18 cellular contexts compared by ENCODE assay signal in the genomic region with DNA sequence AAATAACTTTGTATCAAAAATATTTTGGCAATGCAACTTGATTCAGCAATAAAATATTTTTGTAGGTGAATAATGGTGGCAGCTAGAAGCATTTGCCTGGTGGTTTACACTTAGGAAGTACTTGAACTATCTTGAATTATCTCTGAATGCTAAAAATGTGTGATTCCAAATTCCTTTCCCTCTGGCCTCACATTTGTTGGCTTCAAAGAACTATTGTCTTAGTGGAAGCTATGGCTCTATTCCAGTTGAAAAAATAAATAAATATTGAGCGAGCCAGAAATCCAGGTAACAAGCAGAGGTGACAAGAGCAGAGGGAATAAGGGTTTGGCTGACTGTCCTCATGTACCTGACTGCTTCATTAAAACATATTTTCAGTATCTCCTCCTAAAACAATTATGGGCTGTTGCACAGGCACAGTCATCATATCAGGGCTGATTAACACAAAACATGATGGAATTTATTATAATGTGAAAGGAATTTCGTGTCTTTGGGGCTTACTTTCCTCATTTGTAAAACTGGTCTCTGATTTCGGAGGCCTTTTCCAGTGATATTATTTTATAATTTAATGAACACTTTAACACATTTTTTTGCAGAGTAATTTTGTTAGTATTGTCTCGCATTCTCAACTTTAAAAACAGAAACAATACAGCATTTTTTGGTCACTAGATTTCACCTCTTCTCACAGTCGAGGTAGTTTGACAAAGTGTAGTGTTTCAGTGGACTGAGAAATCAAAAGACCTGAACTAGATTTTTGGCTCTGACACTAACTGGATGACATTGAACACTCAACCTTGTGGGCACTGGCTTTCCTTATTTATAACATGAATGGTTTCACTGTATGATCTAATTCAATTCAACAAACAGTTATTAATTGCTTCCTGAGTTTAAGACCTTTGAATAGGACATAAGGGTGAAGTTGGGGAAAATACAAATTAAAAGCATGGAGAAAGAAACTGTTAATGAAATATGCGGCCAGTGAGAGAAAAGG. TPM values are rescaled to one million over a fixed set of nuclear protein-coding genes. Genes with fewer than 3 reads are reported as not detected.
DNase-seq lines count a peak whose midpoint lies in the region; ATAC-seq, FAIRE-seq and TF ChIP-seq lines count a peak whose summit lies in the region.
"Had no signal": no experiment of that assay in that cellular context is flagged by ENCODE, and none has a peak within 500 bp of the region (broad histone marks: within the 10 kb centered on the region; RNA-seq: fewer than 3 reads in every experiment).

No MANE protein-coding gene starts in this region.

- H3K9ac ChIP-seq in mesendoderm (ENCODE audit: low read length): no peak overlapping the region

- H4K8ac ChIP-seq in mesendoderm (ENCODE audit: low read depth, low read length): no peak overlapping the region

- H3K56ac ChIP-seq in mesendoderm (ENCODE audit: low read length): no peak overlapping the region

- POLR2A ChIA-PET in A549 (lab: Yijun Ruan, JAX): no interaction called here

- no peak overlapping the region for H2AK5ac ChIP-seq in mesendoderm (ENCODE audit: low read length)

- H3K9me3 ChIP-seq in A549: no peaks in the 10 kb centered on the region
- H3K9me3 ChIP-seq: gastroesophageal sphincter had no signal

- peaks cover 23% of the 10 kb centered on the region for H3K4me1 ChIP-seq in A549
- peaks cover 4% of the 10 kb centered on the region for H3K4me1 ChIP-seq in mesendoderm (ENCODE audit: control insufficient read depth, low read depth, low read length)

- ATAC-seq in A549 (no peak), HG02973 (IDR thresholded peaks at IDR 0.05; ENCODE audit: unreplicated experiment) (no peak), GM21515 (IDR thresholded peaks at IDR 0.05; ENCODE audit: unreplicated experiment) (no peak)
- ATAC-seq: gastroesophageal sphincter, GM12878 had no signal

- no peak for TF ChIP-seq RAD21 in A549 (conservative IDR thresholded peaks at IDR 0.05 in 1 of 2, IDR thresholded peaks at IDR 0.05 in 1 of 2)

- H3K36me3 ChIP-seq in mesendoderm (ENCODE audit: control insufficient read depth, insufficient read depth, low read length): no peaks in the 10 kb centered on the region
- H3K36me3 ChIP-seq: gastroesophageal sphincter had no signal

- 79% methylated on average over 6 of the region's 6 CpGs for WGBS in A549 (ENCODE audit: missing lambda C conversion rate)
- no CpG with 5 or more reads among the region's 6 CpGs for WGBS in mesendoderm (ENCODE audit: extremely low coverage, insufficient coverage, low lambda C conversion rate)

- no peak for TF ChIP-seq EP300 in A549 (IDR thresholded peaks at IDR 0.05)

- H3K27me3 ChIP-seq in mesendoderm (ENCODE audit: insufficient read depth, low read length, poor library complexity): no peaks in the 10 kb centered on the region
- H3K27me3 ChIP-seq: gastroesophageal sphincter had no signal

- H3K4me2 ChIP-seq in A549 (peak overlapping the region; percentile 19), mesendoderm (ENCODE audit: low read length) (no peak overlapping the region)

- H3K4me3 ChIP-seq in A549 (no peak overlapping the region), fibroblast of pulmonary artery (replicated peaks; ENCODE audit: low read depth, low read length) (no peak overlapping the region), mesendoderm (ENCODE audit: low read length) (no peak overlapping the region)
- H3K4me3 ChIP-seq: gastroesophageal sphincter, GM12878 had no signal

- DNase-seq in A549 (ENCODE audit: low read depth in 1 of 2, low spot score in 1 of 2): no peak
- peak; percentile 16 for DNase-seq in RPMI7951 (ENCODE audit: low read depth)
- DNase-seq in fibroblast of pulmonary artery (ENCODE audit: low read depth): peak; percentile 77
- DNase-seq in mesendoderm: peak; percentile 79
- DNase-seq in D341Med (ENCODE audit: low spot score): no peak
- no peak for DNase-seq in NCI-H774 (lab: John Stamatoyannopoulos, UW)
- DNase-seq: activated naive CD8-positive, alpha-beta T cell treated with anti-CD3 and anti-CD28 coated beads for 36 hours; activated T-cell treated with anti-CD3 and anti-CD28 coated beads, Interleukin-2, amount 50 U/mL, for 1 hour; CD8-positive, alpha-beta memory T cell; cerebellar nuclear complex; MM.1S; NCI-H2107; stimulated activated CD4-positive, alpha-beta T cell treated with anti-CD3 and anti-CD28 coated beads, Interleukin-15, amount 100 ng/mL, for 24 hours had no signal

- no peaks in the 10 kb centered on the region for H3K79me2 ChIP-seq in mesendoderm (ENCODE audit: control insufficient read depth, insufficient read depth, low read length)

- no peak overlapping the region for H2BK15ac ChIP-seq in mesendoderm (replicated peaks; ENCODE audit: low read depth)

- TF ChIP-seq POLR2A in A549 (IDR thresholded peaks at IDR 0.05; ENCODE audit: low read length): no peak

- H3K23ac ChIP-seq in mesendoderm (ENCODE audit: low read length): no peak overlapping the region

- TF ChIP-seq CTCF in A549 (IDR thresholded peaks at IDR 0.05) (no peak), fibroblast of pulmonary artery (IDR thresholded peaks at IDR 0.05; ENCODE audit: low read length, missing control alignments) (no peak)

- no peak overlapping the region for H2BK5ac ChIP-seq in mesendoderm (ENCODE audit: low read length)

- H2BK120ac ChIP-seq in mesendoderm (ENCODE audit: low read depth, low read length): no peak overlapping the region

- no peak overlapping the region for H4K5ac ChIP-seq in mesendoderm (ENCODE audit: low read length)

- no peak overlapping the region for H3K4ac ChIP-seq in mesendoderm (ENCODE audit: low read depth, low read length)

- FAIRE-seq in A549 (lab: Jason Lieb, UNC): no peak
- FAIRE-seq: endometrium, GM12878 had no signal

- H3K18ac ChIP-seq in mesendoderm (ENCODE audit: low read length): no peak overlapping the region

- H3K27ac ChIP-seq in A549 (peak overlapping the region in 1 of 2 experiments; percentile 29; a peak in 1 of 6 replicates), mesendoderm (ENCODE audit: low read depth, low read length) (no peak overlapping the region)

- CTCF ChIA-PET in A549 (lab: Yijun Ruan, JAX): interaction anchor here (0.5 to 1.5 kb wide), 2 partner anchors 50 to 308 kb away, joined by 3 to 4 read pairs; no protein-coding TSS in a partner anchor

- no peaks in the 10 kb centered on the region for H3K79me1 ChIP-seq in mesendoderm (ENCODE audit: low read length)

TF ChIP-seq in A549, 52 proteins besides CTCF, POLR2A, EP300 and RAD21:
- no peak for TF ChIP-seq RARB (CRISPR knock-in tag; IDR thresholded peaks at IDR 0.05)
- TF ChIP-seq MAZ (IDR thresholded peaks at IDR 0.05; ENCODE audit: borderline replicate concordance, low read depth, low read length): no peak
- TF ChIP-seq TFCP2L1 (CRISPR knock-in tag; IDR thresholded peaks at IDR 0.05): no peak
- no peak for TF ChIP-seq FOSB (CRISPR knock-in tag; IDR thresholded peaks at IDR 0.05)
- TF ChIP-seq, protein P1, sequence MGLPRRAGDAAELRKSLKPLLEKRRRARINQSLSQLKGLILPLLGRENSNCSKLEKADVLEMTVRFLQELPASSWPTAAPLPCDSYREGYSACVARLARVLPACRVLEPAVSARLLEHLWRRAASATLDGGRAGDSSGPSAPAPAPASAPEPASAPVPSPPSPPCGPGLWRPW (IDR thresholded peaks at IDR 0.05): no peak
- TF ChIP-seq EHF (CRISPR knock-in tag; IDR thresholded peaks at IDR 0.05): no peak
- no peak for TF ChIP-seq FOXS1 (CRISPR knock-in tag; IDR thresholded peaks at IDR 0.05)
- TF ChIP-seq JUNB (IDR thresholded peaks at IDR 0.05): no peak
- TF ChIP-seq, protein P2, sequence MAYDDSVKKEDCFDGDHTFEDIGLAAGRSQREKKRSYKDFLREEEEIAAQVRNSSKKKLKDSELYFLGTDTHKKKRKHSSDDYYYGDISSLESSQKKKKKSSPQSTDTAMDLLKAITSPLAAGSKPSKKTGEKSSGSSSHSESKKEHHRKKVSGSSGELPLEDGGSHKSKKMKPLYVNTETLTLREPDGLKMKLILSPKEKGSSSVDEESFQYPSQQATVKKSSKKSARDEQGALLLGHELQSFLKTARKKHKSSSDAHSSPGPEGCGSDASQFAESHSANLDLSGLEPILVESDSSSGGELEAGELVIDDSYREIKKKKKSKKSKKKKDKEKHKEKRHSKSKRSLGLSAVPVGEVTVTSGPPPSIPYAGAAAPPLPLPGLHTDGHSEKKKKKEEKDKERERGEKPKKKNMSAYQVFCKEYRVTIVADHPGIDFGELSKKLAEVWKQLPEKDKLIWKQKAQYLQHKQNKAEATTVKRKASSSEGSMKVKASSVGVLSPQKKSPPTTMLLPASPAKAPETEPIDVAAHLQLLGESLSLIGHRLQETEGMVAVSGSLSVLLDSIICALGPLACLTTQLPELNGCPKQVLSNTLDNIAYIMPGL (CRISPR knock-in tag; IDR thresholded peaks at IDR 0.05; ENCODE audit: borderline replicate concordance): no peak
- TF ChIP-seq ATOH8 (CRISPR knock-in tag; IDR thresholded peaks at IDR 0.05; ENCODE audit: low read depth): no peak
- no peak for TF ChIP-seq NR3C1 (IDR thresholded peaks at IDR 0.05)
- TF ChIP-seq EHMT2 (IDR thresholded peaks at IDR 0.05; ENCODE audit: low read depth): no peak
- TF ChIP-seq CBX8 (IDR thresholded peaks at IDR 0.05): no peak
- TF ChIP-seq FOSL2 (IDR thresholded peaks at IDR 0.05): no peak
- TF ChIP-seq FOSL2 (CRISPR knock-in tag; IDR thresholded peaks at IDR 0.05): no peak

RNA-seq across cellular contexts. Expression of gene CAVIN2, which starts 7.8 kb away (rescaled TPM):
- polyA plus RNA-seq in A549 (2011; rRNA removed) (17.0 and 20.3 TPM in 2 replicates), A549 (2017; fragmentation: RNase III; extraction: RNeasy Plus Mini Kit Qiagen cat#74134 plus additional on column Dnase treatment) (9.6 to 13.8 TPM (median 11.3 TPM) in 3 replicates)
- 12.4 and 12.6 TPM in 2 replicates for polyA plus RNA-seq in A549 (2012; cell fraction: cytosol; rRNA removed)
- polyA plus RNA-seq in A549 (2012; cell fraction: nucleus; rRNA removed): 11.5 and 15.2 TPM in 2 replicates
- polyA minus RNA-seq in A549 (2011; rRNA and poly(A)+ RNA removed): 20.5 and 24.1 TPM in 2 replicates
- not detected in 2 replicates for total RNA-seq in RPMI7951 (2014; rRNA removed; shearing (Covaris generic))
- polyA plus RNA-seq in mesendoderm (2013, experiment 1 of 2): 0.08 TPM
- polyA plus RNA-seq in mesendoderm (2013, experiment 2 of 2): 0.10 TPM
- total RNA-seq: activated naive CD8-positive, alpha-beta T cell treated with anti-CD3 and anti-CD28 coated beads for 36 hours; CD8-positive, alpha-beta memory T cell; GM12878 had no signal
- polyA plus RNA-seq: CD8-positive, alpha-beta memory T cell; GM12878 had no signal

Comparison
In these comparisons a context has a peak if more than half of its experiments do, and no peak if none do; other contexts are left out.
1. DNase-seq: peak in RPMI7951 (single experiment), fibroblast of pulmonary artery (single experiment) and mesendoderm (single experiment); none in A549 (0 of 2), D341Med (single experiment) and NCI-H774 (single experiment).